9 cellular contexts compared by ENCODE assay signal in genomic region chr18:596288-596881, GRCh38. TPM values are rescaled to one million over a fixed set of nuclear protein-coding genes. Genes with fewer than 3 reads are reported as not detected.
DNase-seq lines count a peak whose midpoint lies in the region; ATAC-seq and TF ChIP-seq lines count a peak whose summit lies in the region.
"Had no signal": no experiment of that assay in that cellular context is flagged by ENCODE, and none has a peak within 500 bp of the region (broad histone marks: within the 10 kb centered on the region; RNA-seq: fewer than 3 reads in every experiment).

No MANE protein-coding gene starts in this region.

- H2AFZ ChIP-seq in neural cell (ENCODE audit: low read depth, low read length), result no peak overlapping the region

- H3F3A ChIP-seq in neural cell (ENCODE audit: insufficient read depth, low read length, poor library complexity, severe bottlenecking), result no peaks in the 10 kb centered on the region

- TF ChIP-seq CTCF in cardiac muscle cell (IDR thresholded peaks at IDR 0.05; ENCODE audit: low read depth, low read length) (no peak), neural cell (IDR thresholded peaks at IDR 0.05; ENCODE audit: poor library complexity, severe bottlenecking) (no peak)

- no peak overlapping the region for H3K9ac ChIP-seq in neural cell (ENCODE audit: low read length)

- no peaks in the 10 kb centered on the region for H4K20me1 ChIP-seq in neural cell (ENCODE audit: insufficient read depth)

- no peaks in the 10 kb centered on the region for H3K4me1 ChIP-seq in cardiac muscle cell (ENCODE audit: low read depth)

- DNase-seq in cardiac muscle cell (ENCODE audit: low read depth in 1 of 2, low spot score in 1 of 2), result peak; percentile 42 to 72
- no peak for DNase-seq in left ventricle myocardium superior
- peak; percentile 89 for DNase-seq in NCI-H2227 (lab: John Stamatoyannopoulos, UW; ENCODE audit: unreplicated experiment)
- peak in 35 of 61 donors; percentile 1 to 95 (median 64) for DNase-seq in caudate nucleus (lab: John Stamatoyannopoulos, UW)
- no peak for DNase-seq in T-helper 9 cell
- no peak for DNase-seq in amniotic stem cell (lab: John Stamatoyannopoulos, UW)

- no peak for TF ChIP-seq RAD21 in neural cell (conservative IDR thresholded peaks at IDR 0.05)

- ATAC-seq in left ventricle myocardium superior, result no peak
- peak; percentile 51 for ATAC-seq in HG02798 (IDR thresholded peaks at IDR 0.05; ENCODE audit: poor library complexity, unreplicated experiment)

- no peaks in the 10 kb centered on the region for H3K27me3 ChIP-seq in cardiac muscle cell
- H3K27me3 ChIP-seq in neural cell (ENCODE audit: insufficient read depth, low read depth, low read length), result peaks cover 4% of the 10 kb centered on the region

- H3K9me2 ChIP-seq in neural cell (ENCODE audit: insufficient read depth, low read length), result no peaks in the 10 kb centered on the region

- H3K9me3 ChIP-seq in cardiac muscle cell (ENCODE audit: low read depth), result no peaks in the 10 kb centered on the region
- no peaks in the 10 kb centered on the region for H3K9me3 ChIP-seq in neural cell (ENCODE audit: low read length)

- H3K79me2 ChIP-seq in neural cell (replicated peaks; ENCODE audit: insufficient read depth, low read length), result no peaks in the 10 kb centered on the region

- no peak for TF ChIP-seq EP300 in neural cell (conservative IDR thresholded peaks at IDR 0.05; ENCODE audit: poor library complexity, severe bottlenecking)

- H3K27ac ChIP-seq in cardiac muscle cell, result no peak overlapping the region
- no peak overlapping the region for H3K27ac ChIP-seq in caudate nucleus (ENCODE audit: low read depth, low read length)
- H3K27ac ChIP-seq in neural cell (ENCODE audit: low read length), result no peak overlapping the region

- no peak overlapping the region for H3K4me2 ChIP-seq in neural cell (ENCODE audit: low read length)

- H3K36me3 ChIP-seq in cardiac muscle cell, result no peaks in the 10 kb centered on the region
- H3K36me3 ChIP-seq in neural cell (ENCODE audit: insufficient read depth, low read length), result no peaks in the 10 kb centered on the region

- intact Hi-C loops in left ventricle myocardium superior (cut with micrococcal nuclease), result no loop called here

- no peak overlapping the region for H3K4me3 ChIP-seq in cardiac muscle cell
- H3K4me3 ChIP-seq in neural cell (ENCODE audit: low read length), result peak overlapping the region; percentile 66

TF ChIP-seq in neural cell, 6 proteins besides CTCF, POLR2A, EP300 and RAD21:
- TF ChIP-seq POLR2AphosphoS5 (IDR thresholded peaks at IDR 0.05) (no peak), MXI1 (conservative IDR thresholded peaks at IDR 0.05; ENCODE audit: poor library complexity, severe bottlenecking) (no peak), REST (IDR thresholded peaks at IDR 0.05; ENCODE audit: borderline replicate concordance) (no peak), TAF1 (IDR thresholded peaks at IDR 0.05; ENCODE audit: low read depth) (no peak), SMC3 (conservative IDR thresholded peaks at IDR 0.05; ENCODE audit: poor library complexity) (no peak), EZH2 (IDR thresholded peaks at IDR 0.05; ENCODE audit: borderline replicate concordance, insufficient read depth, low read length, poor library complexity, severe bottlenecking) (no peak)

RNA-seq across cellular contexts. Expression of gene CLUL1, which starts 0.4 kb away (rescaled TPM):
- 1.7 and 9.9 TPM in 2 replicates for total RNA-seq in cardiac muscle cell
- polyA plus RNA-seq in cardiac muscle cell, result 0.21 and 3.1 TPM in 2 replicates
- not detected for total RNA-seq in left ventricle myocardium superior
- 2.2 and 2.5 TPM in 2 replicates for polyA plus RNA-seq in neural cell
- polyA minus RNA-seq in neural cell, result 2.2 and 5.1 TPM in 2 replicates

RNA-seq across cellular contexts. Expression of gene CETN1, which starts 16.2 kb away (rescaled TPM):
- not detected in 2 replicates for total RNA-seq in cardiac muscle cell
- polyA plus RNA-seq in cardiac muscle cell, result not detected in 2 replicates
- not detected for total RNA-seq in left ventricle myocardium superior
- polyA plus RNA-seq in neural cell, result not detected in 2 replicates
- not detected in 2 replicates for polyA minus RNA-seq in neural cell
- polyA plus RNA-seq: adipose tissue had no signal

Comparison
In these comparisons a context has a peak if more than half of its experiments do, and no peak if none do; other contexts are left out.
1. DNase-seq: peak in cardiac muscle cell (2 of 2), NCI-H2227 (single experiment) and caudate nucleus (35 of 61); none in left ventricle myocardium superior (single experiment), T-helper 9 cell (single experiment) and amniotic stem cell (single experiment).